In genomic region chr3:197454014-197454413, GRCh38 we compare ENCODE assay signal across 8 cellular contexts.
A peak's percentile ranks its signal among the peaks of the same experiment; 100 is the strongest.
DNase-seq lines count a peak whose midpoint lies in the region; ATAC-seq, FAIRE-seq and TF ChIP-seq lines count a peak whose summit lies in the region.

No MANE protein-coding gene starts in this region.

- FAIRE-seq in K562 (lab: Jason Lieb, UNC): no peak

- no peak for TF ChIP-seq POLR2A in K562 (conservative IDR thresholded peaks at IDR 0.05)

- ATAC-seq in K562 (peak; percentile 75), GM21619 (IDR thresholded peaks at IDR 0.05; ENCODE audit: unreplicated experiment) (no peak)

- H3K36me3 ChIP-seq in K562 (ENCODE audit: control insufficient read depth, insufficient read depth, low read length): no peaks in the 10 kb centered on the region
- H3K36me3 ChIP-seq in osteoblast (ENCODE audit: insufficient read depth, low read length): no peaks in the 10 kb centered on the region

- intact Hi-C loops in K562 (cut with micrococcal nuclease): loop anchor here (10.0 kb wide), 1 partner anchor 199 kb away; no protein-coding TSS in a partner anchor

- peaks cover 18% of the 10 kb centered on the region for H3K4me1 Mint-ChIP-seq in activated CD4-positive, alpha-beta T cell treated with anti-CD3 and anti-CD28 coated beads, Interleukin-2, amount 10 ng/mL, durations not matched to agents 7 days and 5 days

- H3K4me2 ChIP-seq in K562 (ENCODE audit: insufficient read depth, low read length) (no peak overlapping the region), osteoblast (ENCODE audit: insufficient read depth, low read length) (no peak overlapping the region)

- CTCF ChIA-PET in K562 (lab: Yijun Ruan, JAX; ENCODE audit: low intra/inter-chr PET ratio): interaction anchor here (0.6 to 1.4 kb wide), 3 partner anchors 197 to 845 kb away, joined by 4 to 12 read pairs (median 4); no protein-coding TSS in a partner anchor
- CTCF ChIA-PET in activated CD4-positive, alpha-beta T cell treated with anti-CD3 and anti-CD28 coated beads, Interleukin-2, amount 10 ng/mL, durations not matched to agents 7 days and 5 days (lab: Charles Lee): interaction anchor here (0.5 to 1.6 kb wide), 5 partner anchors 9 to 165 kb away, joined by 3 to 5 read pairs (median 5); no protein-coding TSS in a partner anchor

- H2AFZ ChIP-seq in K562 (ENCODE audit: low read depth, low read length): no peak overlapping the region
- no peak overlapping the region for H2AFZ ChIP-seq in osteoblast (ENCODE audit: low read length)

- peaks cover 28% of the 10 kb centered on the region for H3K27me3 Mint-ChIP-seq in activated CD4-positive, alpha-beta T cell treated with anti-CD3 and anti-CD28 coated beads, Interleukin-2, amount 10 ng/mL, durations not matched to agents 7 days and 5 days

- peaks cover 3 to 24% of the 10 kb centered on the region in 2 experiments; a peak in 4 of 5 replicates for H3K27me3 ChIP-seq in K562 (ENCODE audit: control insufficient read depth in 2 of 2, insufficient read depth in 2 of 2, low read length in 2 of 2)
- no peaks in the 10 kb centered on the region for H3K27me3 ChIP-seq in osteoblast (ENCODE audit: insufficient read depth, low read length)

- TF ChIP-seq CTCF in K562 (IDR thresholded peaks at IDR 0.05 in 2 of 3, conservative IDR thresholded peaks at IDR 0.05 in 1 of 3; ENCODE audit: insufficient read depth in 2 of 3, low read depth in 1 of 3, low read length in 3 of 3) (peak; percentile 32 to 61 (median 46); a peak in 5 of 6 replicates), osteoblast (IDR thresholded peaks at IDR 0.05; ENCODE audit: extremely low read depth, low read depth, low read length) (peak; percentile 41)

- H3K9ac ChIP-seq in K562 (ENCODE audit: insufficient read depth in 1 of 2, low read depth in 2 of 2, low read length in 2 of 2): no peak overlapping the region

- H4K20me1 ChIP-seq in K562 (replicated peaks; ENCODE audit: control insufficient read depth, insufficient read depth, low read length) (no peaks in the 10 kb centered on the region), osteoblast (ENCODE audit: insufficient read depth, low read length) (no peaks in the 10 kb centered on the region)

- no peaks in the 10 kb centered on the region for H3K36me3 Mint-ChIP-seq in activated CD4-positive, alpha-beta T cell treated with anti-CD3 and anti-CD28 coated beads, Interleukin-2, amount 10 ng/mL, durations not matched to agents 7 days and 5 days (ENCODE audit: low read depth)

- POLR2A ChIA-PET in K562 (lab: Yijun Ruan, JAX): interaction anchor here (0.6 to 2.1 kb wide), 8 partner anchors 9 to 1084 kb away, joined by 3 to 5 read pairs (median 3); no protein-coding TSS in a partner anchor
- POLR2A ChIA-PET in activated CD4-positive, alpha-beta T cell treated with anti-CD3 and anti-CD28 coated beads, Interleukin-2, amount 10 ng/mL, durations not matched to agents 7 days and 5 days (lab: Charles Lee): no interaction called here

- peak; percentile 60 for TF ChIP-seq RAD21 in Ishikawa (IDR thresholded peaks at IDR 0.05; ENCODE audit: low read depth)
- TF ChIP-seq RAD21 in K562 (CRISPR knock-in tag; conservative IDR thresholded peaks at IDR 0.05 in 1 of 2, IDR thresholded peaks at IDR 0.05 in 1 of 2): peak; percentile 81 to 86

- H3K27ac ChIP-seq in K562 (ENCODE audit: extremely low read depth, low read depth, low read length): no peak overlapping the region
- no peak overlapping the region for H3K27ac ChIP-seq in osteoblast (ENCODE audit: low read depth, low read length)

- no peak overlapping the region for H3K27ac Mint-ChIP-seq in activated CD4-positive, alpha-beta T cell treated with anti-CD3 and anti-CD28 coated beads, Interleukin-2, amount 10 ng/mL, durations not matched to agents 7 days and 5 days

- peaks cover 8 to 16% of the 10 kb centered on the region in 2 experiments for H3K4me1 ChIP-seq in K562 (replicated peaks in 1 of 2; ENCODE audit: control insufficient read depth in 2 of 2, insufficient read depth in 2 of 2, low read length in 2 of 2)
- H3K4me1 ChIP-seq in osteoblast (ENCODE audit: insufficient read depth, low read length): peaks cover 16% of the 10 kb centered on the region

- peaks cover 3% of the 10 kb centered on the region for H3K9me3 Mint-ChIP-seq in activated CD4-positive, alpha-beta T cell treated with anti-CD3 and anti-CD28 coated beads, Interleukin-2, amount 10 ng/mL, durations not matched to agents 7 days and 5 days

- TF ChIP-seq EP300 in Ishikawa (IDR thresholded peaks at IDR 0.05; ENCODE audit: borderline replicate concordance) (no peak), K562 (IDR thresholded peaks at IDR 0.05; ENCODE audit: low read length) (no peak)

- in situ Hi-C loops in K562 (cut with MboI): no loop called here

- no peaks in the 10 kb centered on the region for H3K79me2 ChIP-seq in K562 (ENCODE audit: control insufficient read depth, insufficient read depth, low read length)
- no peaks in the 10 kb centered on the region for H3K79me2 ChIP-seq in osteoblast (ENCODE audit: insufficient read depth, low read length)

- H3K9me3 ChIP-seq in K562 (replicated peaks; ENCODE audit: control insufficient read depth, insufficient read depth, low read depth, low read length): no peaks in the 10 kb centered on the region
- no peaks in the 10 kb centered on the region for H3K9me3 ChIP-seq in osteoblast (ENCODE audit: low read depth, low read length)

- DNase-seq in NCI-H510A treated with DMSO at 0.1 percent for 48 hours (lab: John Stamatoyannopoulos, UW) (peak; percentile 9), NCI-H510A (lab: John Stamatoyannopoulos, UW) (no peak), K562 (ENCODE audit: extremely low read depth in 1 of 4, low spot score in 3 of 4) (peak in 1 of 4 experiments; percentile 24), osteoblast (ENCODE audit: insufficient read length, low spot score, missing footprints) (no peak), NCI-H524 treated with DMSO at 0.1 percent for 48 hours (lab: John Stamatoyannopoulos, UW) (no peak)
- DNase-seq in activated CD4-positive, alpha-beta T cell treated with anti-CD3 and anti-CD28 coated beads, Interleukin-2, amount 10 ng/mL, durations not matched to agents 7 days and 5 days: no peak

- no peaks in the 10 kb centered on the region for H3K9me1 ChIP-seq in K562 (ENCODE audit: control insufficient read depth, insufficient read depth, low read length)

- no peak overlapping the region for H3K4me3 ChIP-seq in K562
- no peak overlapping the region for H3K4me3 ChIP-seq in osteoblast (ENCODE audit: insufficient read depth, low read length)

- 2% methylated on average over 3 of the region's 3 CpGs for WGBS in K562 (ENCODE audit: insufficient coverage, low coverage, missing lambda C conversion rate)

- H3K4me3 Mint-ChIP-seq in activated CD4-positive, alpha-beta T cell treated with anti-CD3 and anti-CD28 coated beads, Interleukin-2, amount 10 ng/mL, durations not matched to agents 7 days and 5 days: no peak overlapping the region

- no TSS peak for BruUV-seq in K562 (replicated peaks; lab: Mats Ljungman, UMichigan)

TF ChIP-seq in Ishikawa, 13 proteins besides CTCF, POLR2A, EP300 and RAD21:
- no peak for TF ChIP-seq CEBPB (IDR thresholded peaks at IDR 0.05)

TF ChIP-seq in K562, 482 proteins besides CTCF, POLR2A, EP300 and RAD21 (continues in another document):
- TF ChIP-seq MTA3 (IDR thresholded peaks at IDR 0.05; ENCODE audit: borderline replicate concordance) (no peak), CREM (IDR thresholded peaks at IDR 0.05; ENCODE audit: low read depth) (0 out of 2 replicates have a peak, but pooled peaks have one; percentile 7), E2F8 (IDR thresholded peaks at IDR 0.05; ENCODE audit: low read depth, partially characterized antibody) (peak; percentile 26), CC2D1A (IDR thresholded peaks at IDR 0.05) (peak; percentile 24; the same call in 1 of the 2 replicates)
- TF ChIP-seq, protein P1, sequence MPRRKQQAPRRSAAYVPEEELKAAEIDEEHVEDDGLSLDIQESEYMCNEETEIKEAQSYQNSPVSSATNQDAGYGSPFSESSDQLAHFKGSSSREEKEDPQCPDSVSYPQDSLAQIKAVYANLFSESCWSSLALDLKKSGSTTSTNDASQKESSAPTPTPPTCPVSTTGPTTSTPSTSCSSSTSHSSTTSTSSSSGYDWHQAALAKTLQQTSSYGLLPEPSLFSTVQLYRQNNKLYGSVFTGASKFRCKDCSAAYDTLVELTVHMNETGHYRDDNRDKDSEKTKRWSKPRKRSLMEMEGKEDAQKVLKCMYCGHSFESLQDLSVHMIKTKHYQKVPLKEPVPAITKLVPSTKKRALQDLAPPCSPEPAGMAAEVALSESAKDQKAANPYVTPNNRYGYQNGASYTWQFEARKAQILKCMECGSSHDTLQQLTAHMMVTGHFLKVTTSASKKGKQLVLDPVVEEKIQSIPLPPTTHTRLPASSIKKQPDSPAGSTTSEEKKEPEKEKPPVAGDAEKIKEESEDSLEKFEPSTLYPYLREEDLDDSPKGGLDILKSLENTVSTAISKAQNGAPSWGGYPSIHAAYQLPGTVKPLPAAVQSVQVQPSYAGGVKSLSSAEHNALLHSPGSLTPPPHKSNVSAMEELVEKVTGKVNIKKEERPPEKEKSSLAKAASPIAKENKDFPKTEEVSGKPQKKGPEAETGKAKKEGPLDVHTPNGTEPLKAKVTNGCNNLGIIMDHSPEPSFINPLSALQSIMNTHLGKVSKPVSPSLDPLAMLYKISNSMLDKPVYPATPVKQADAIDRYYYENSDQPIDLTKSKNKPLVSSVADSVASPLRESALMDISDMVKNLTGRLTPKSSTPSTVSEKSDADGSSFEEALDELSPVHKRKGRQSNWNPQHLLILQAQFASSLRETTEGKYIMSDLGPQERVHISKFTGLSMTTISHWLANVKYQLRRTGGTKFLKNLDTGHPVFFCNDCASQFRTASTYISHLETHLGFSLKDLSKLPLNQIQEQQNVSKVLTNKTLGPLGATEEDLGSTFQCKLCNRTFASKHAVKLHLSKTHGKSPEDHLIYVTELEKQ (CRISPR knock-in tag; IDR thresholded peaks at IDR 0.05): no peak
